ENCODE assay signal across 28 cellular contexts in genomic region chr4:110663206-110663605, GRCh38. TPM values are rescaled to one million over a fixed set of nuclear protein-coding genes. Genes with fewer than 3 reads are reported as not detected.
"Had no signal": no experiment of that assay in that cellular context is flagged by ENCODE, and none has a peak within 500 bp of the region (broad histone marks: within the 10 kb centered on the region; RNA-seq: fewer than 3 reads in every experiment).

No MANE protein-coding gene starts in this region.

- H3K27me3 ChIP-seq: ascending aorta, breast epithelium, cardiac muscle cell, colonic mucosa, foreskin keratinocyte, gastrocnemius medialis had no signal

- H3K36me3 ChIP-seq: ascending aorta, breast epithelium, cardiac muscle cell, colonic mucosa, gastrocnemius medialis, heart left ventricle had no signal

- H3K4me1 ChIP-seq: breast epithelium, colonic mucosa, heart left ventricle had no signal

- H3K4me3 ChIP-seq: ascending aorta, breast epithelium, cardiac muscle cell, colonic mucosa, dorsolateral prefrontal cortex, gastrocnemius medialis, heart left ventricle had no signal

- H3K27ac ChIP-seq: ascending aorta, breast epithelium, cardiac muscle cell, colonic mucosa, dorsolateral prefrontal cortex, foreskin keratinocyte, gastrocnemius medialis, heart left ventricle had no signal

- H3K9me3 ChIP-seq: ascending aorta, colonic mucosa, gastrocnemius medialis had no signal

- DNase-seq: activated CD4-positive, alpha-beta memory T cell treated with anti-CD3 and anti-CD28 coated beads, Interleukin-2, amount 10 ng/mL, durations not matched to agents 7 days and 5 days; activated CD4-positive, alpha-beta T cell treated with anti-CD3 and anti-CD28 coated beads for 36 hours; activated CD4-positive, alpha-beta T cell treated with anti-CD3 and anti-CD28 coated beads, Interleukin-2, amount 10 ng/mL, durations not matched to agents 24 days and 14 days; activated CD4-positive, CD25-positive, alpha-beta regulatory T cell; activated CD4-positive, CD25-positive, alpha-beta regulatory T cell treated with anti-CD3 and anti-CD28 coated beads, Interleukin-2, amount 50 U/mL, for 72 hours; activated CD8-positive, alpha-beta memory T cell treated with anti-CD3 and anti-CD28 coated beads, Interleukin-2, amount 50 U/mL, for 48 hours; activated gamma-delta T cell; activated naive CD4-positive, alpha-beta T cell; activated naive CD4-positive, alpha-beta T cell treated with anti-CD3 and anti-CD28 coated beads, Interleukin-2, amount 10 ng/mL, durations not matched to agents 7 days and 5 days; activated naive CD8-positive, alpha-beta T cell treated with anti-CD3 and anti-CD28 coated beads, Interleukin-2, amount 10 ng/mL, durations not matched to agents 7 days and 5 days; activated T-cell treated with anti-CD3 and anti-CD28 coated beads for 4 hours; activated T-cell treated with anti-CD3 and anti-CD28 coated beads, Interleukin-2, amount 50 U/mL, for 24 hours; activated T-cell treated with anti-CD3 and anti-CD28 coated beads, Interleukin-2, amount 50 U/mL, for 72 hours; central memory CD4-positive, alpha-beta T cell; cerebellar nuclear complex; colonic mucosa; dorsolateral prefrontal cortex; effector memory CD4-positive, alpha-beta T cell; endodermal cell; gastrocnemius medialis; glutamatergic neuron; heart left ventricle; T-helper 2 cell had no signal

RNA-seq across cellular contexts. Expression of gene PITX2, which starts 40.3 kb away (rescaled TPM):
- total RNA-seq: activated naive CD4-positive, alpha-beta T cell treated with anti-CD3 and anti-CD28 coated beads, Interleukin-2, amount 50 U/mL, for 72 hours; activated naive CD8-positive, alpha-beta T cell treated with anti-CD3 and anti-CD28 coated beads, Interleukin-2, amount 10 ng/mL, durations not matched to agents 7 days and 5 days; ascending aorta; dorsolateral prefrontal cortex had no signal
